Comparison of ENCODE assay signal across 8 cellular contexts in genomic region chr6:143510991-143511891, GRCh38. TPM values are rescaled to one million over a fixed set of nuclear protein-coding genes. Genes with fewer than 3 reads are reported as not detected.
DNase-seq lines count a peak whose midpoint lies in the region; ATAC-seq, FAIRE-seq and TF ChIP-seq lines count a peak whose summit lies in the region.

TSS of gene FUCA2 (minus strand) at chr6:143511720. CDS start at chr6:143511634, 86 bp downstream.

- peak; percentile 62 for DNase-seq in COR-L47 (lab: John Stamatoyannopoulos, UW)
- DNase-seq in GM20000 (ENCODE audit: low spot score): peak; percentile 71
- peak; percentile 75 for DNase-seq in HTR-8/SVneo (ENCODE audit: insufficient read length, low spot score)
- peak; percentile 53 for DNase-seq in T follicular helper cell (ENCODE audit: low read depth)
- peak; percentile 66 for DNase-seq in activated naive CD8-positive, alpha-beta T cell treated with anti-CD3 and anti-CD28 coated beads, Interleukin-2, amount 50 U/mL, for 24 hours
- peak; percentile 96 for DNase-seq in Right ventricle myocardium superior
- DNase-seq in ovary: peak; percentile 94 to 98 (median 96)
- peak; percentile 72 for DNase-seq in thoracic aorta (ENCODE audit: low spot score)

- TF ChIP-seq EP300 in ovary (IDR thresholded peaks at IDR 0.05): no peak

- WGBS in ovary, 3 donors: 1 to 3% (median 1%) methylated on average over 46 to 63 of the region's 63 CpGs

- H3K27me3 ChIP-seq in ovary (no peaks in the 10 kb centered on the region), thoracic aorta (replicated peaks; ENCODE audit: insufficient read depth) (no peaks in the 10 kb centered on the region)

- H3K36me3 Mint-ChIP-seq in activated naive CD8-positive, alpha-beta T cell treated with anti-CD3 and anti-CD28 coated beads, Interleukin-2, amount 50 U/mL, for 24 hours (ENCODE audit: low read depth): peaks cover 8% of the 10 kb centered on the region

- peak within 1 kb of the TSS; percentile 71 to 75 for H3K27ac ChIP-seq in ovary
- peak within 1 kb of the TSS; percentile 77 to 82 for H3K27ac ChIP-seq in thoracic aorta

- ATAC-seq in activated naive CD8-positive, alpha-beta T cell treated with anti-CD3 and anti-CD28 coated beads, Interleukin-2, amount 50 U/mL, for 24 hours: peak; percentile 73
- peak; percentile 89 for ATAC-seq in Right ventricle myocardium superior (ENCODE audit: poor library complexity)
- ATAC-seq in thoracic aorta (ENCODE audit: insufficient number of reproducible peaks, low FRiP score, low read depth): peak; percentile 87

- H3K4me3 ChIP-seq in ovary (peak within 1 kb of the TSS; percentile 88), thoracic aorta (peak within 1 kb of the TSS; percentile 82)

- peak within 1 kb of the TSS; percentile 91 for H3K27ac Mint-ChIP-seq in activated naive CD8-positive, alpha-beta T cell treated with anti-CD3 and anti-CD28 coated beads, Interleukin-2, amount 50 U/mL, for 24 hours

- H3K4me3 Mint-ChIP-seq in activated naive CD8-positive, alpha-beta T cell treated with anti-CD3 and anti-CD28 coated beads, Interleukin-2, amount 50 U/mL, for 24 hours: peak within 1 kb of the TSS; percentile 84

- peaks cover 27% of the 10 kb centered on the region for H3K4me1 Mint-ChIP-seq in activated naive CD8-positive, alpha-beta T cell treated with anti-CD3 and anti-CD28 coated beads, Interleukin-2, amount 50 U/mL, for 24 hours

- TF ChIP-seq CTCF in GM20000 (IDR thresholded peaks at IDR 0.05; ENCODE audit: extremely low read depth, missing control alignments): no peak
- TF ChIP-seq CTCF in ovary (IDR thresholded peaks at IDR 0.05): peak in 1 of 3 donors; percentile 12
- peak; percentile 11 for TF ChIP-seq CTCF in thoracic aorta (IDR thresholded peaks at IDR 0.05)

- H3K27me3 Mint-ChIP-seq in activated naive CD8-positive, alpha-beta T cell treated with anti-CD3 and anti-CD28 coated beads, Interleukin-2, amount 50 U/mL, for 24 hours: no peaks in the 10 kb centered on the region

- FAIRE-seq in HTR-8/SVneo (lab: Jason Lieb, UNC): peak; percentile 71

- intact Hi-C loops in Right ventricle myocardium superior (cut with DNase I): no loop called here
- intact Hi-C loops in ovary (cut with DNase I): no loop called here

- peaks cover 8% of the 10 kb centered on the region for H3K4me1 ChIP-seq in ovary (ENCODE audit: insufficient read depth)
- peaks cover 18 to 25% of the 10 kb centered on the region in 2 donors for H3K4me1 ChIP-seq in thoracic aorta (ENCODE audit: control insufficient read depth in 1 of 2, low read depth in 2 of 2)

- H3K9me3 ChIP-seq in ovary (no peaks in the 10 kb centered on the region), thoracic aorta (no peaks in the 10 kb centered on the region)

- no peaks in the 10 kb centered on the region for H3K9me3 Mint-ChIP-seq in activated naive CD8-positive, alpha-beta T cell treated with anti-CD3 and anti-CD28 coated beads, Interleukin-2, amount 50 U/mL, for 24 hours

- H3K36me3 ChIP-seq in ovary: no peaks in the 10 kb centered on the region
- peaks cover 5% of the 10 kb centered on the region for H3K36me3 ChIP-seq in thoracic aorta

- peak; percentile 57 for TF ChIP-seq POLR2A in ovary (IDR thresholded peaks at IDR 0.05)

RNA-seq across cellular contexts. Expression of gene FUCA2, which starts in this region (rescaled TPM):
- 38.8 TPM for total RNA-seq in Right ventricle myocardium superior
- 10 to 100 TPM; 23.2 to 55.5 (median 44.8) TPM for total RNA-seq in ovary
- 10 to 100 TPM; 34.6 to 68.1 TPM for polyA plus RNA-seq in ovary
- 10 to 100 TPM; 40.2 to 54.1 TPM for total RNA-seq in thoracic aorta

Comparison
In these comparisons a context has a peak if more than half of its experiments do, and no peak if none do; other contexts are left out.
1. Peak in every context shown above with its lines: DNase-seq, ATAC-seq, H3K4me3 ChIP-seq and H3K27ac ChIP-seq.